In genomic region chr18:22005191-22005824, GRCh38 we compare ENCODE assay signal across 19 cellular contexts.
DNase-seq lines count a peak whose midpoint lies in the region; ATAC-seq and TF ChIP-seq lines count a peak whose summit lies in the region.
"Had no signal": no experiment of that assay in that cellular context is flagged by ENCODE, and none has a peak within 500 bp of the region (broad histone marks: within the 10 kb centered on the region; RNA-seq: fewer than 3 reads in every experiment).

No MANE protein-coding gene starts in this region.

- no peak overlapping the region for H3K9ac ChIP-seq in Karpas-422 (ENCODE audit: low read length)

- no peak overlapping the region for H3K4me2 ChIP-seq in Karpas-422 (ENCODE audit: low read depth, low read length, poor library complexity, severe bottlenecking)

- H3K9me3 ChIP-seq in sigmoid colon = peaks cover 0 to 4% (median 2%) of the 10 kb centered on the region in 4 donors
- H3K9me3 ChIP-seq in Karpas-422 (ENCODE audit: low read length) = peaks cover 6% of the 10 kb centered on the region; the same call in 1 of the 2 replicates
- H3K9me3 ChIP-seq: tibial artery had no signal

- TF ChIP-seq CTCF in sigmoid colon (IDR thresholded peaks at IDR 0.05) = no peak

- no peak for TF ChIP-seq EP300 in sigmoid colon (IDR thresholded peaks at IDR 0.05)

- no peaks in the 10 kb centered on the region for H3K9me2 ChIP-seq in Karpas-422 (replicated peaks; ENCODE audit: insufficient read depth, low read length)

- WGBS in sigmoid colon, 2 donors = 65 to 83% methylated on average over 4 of the region's 4 CpGs

- no peaks in the 10 kb centered on the region for H3K27me3 ChIP-seq in sigmoid colon
- peaks cover 4% of the 10 kb centered on the region; the same call in 1 of the 2 replicates for H3K27me3 ChIP-seq in Karpas-422 (ENCODE audit: low read length)
- H3K27me3 ChIP-seq: tibial artery had no signal

- no peak overlapping the region for H2AFZ ChIP-seq in Karpas-422 (ENCODE audit: low read length)

- DNase-seq in GM04503 (ENCODE audit: low read depth) = peak; percentile 2
- DNase-seq in astrocyte of the hippocampus (ENCODE audit: low read depth, low spot score) = peak; percentile 58
- DNase-seq in left kidney (ENCODE audit: low read depth, low spot score) = peak; percentile 81
- peak; percentile 69 for DNase-seq in sigmoid colon
- DNase-seq in Karpas-422 = no peak
- no peak for DNase-seq in NCI-H1694 treated with DMSO at 0.1 percent for 48 hours (lab: John Stamatoyannopoulos, UW)
- DNase-seq: activated CD4-positive, alpha-beta T cell treated with anti-CD3 and anti-CD28 coated beads for 36 hours; activated gamma-delta T cell; AML-193; foreskin fibroblast; mesenchymal stem cell; NCI-H1417 treated with DMSO at 0.1 percent for 48 hours; NCI-H2171 treated with DMSO at 0.1 percent for 48 hours; NCI-H69; stimulated activated naive B cell treated with anti-CD40 and anti-IgM and Interleukin-4, amounts not matched to agents 10 μg/mL and 1 μg/mL and 100 μg/mL, for 72 hours had no signal

- no peaks in the 10 kb centered on the region for H4K20me1 ChIP-seq in Karpas-422 (ENCODE audit: insufficient read depth, low read depth, low read length)

- no peaks in the 10 kb centered on the region for H3K36me3 ChIP-seq in sigmoid colon
- no peaks in the 10 kb centered on the region for H3K36me3 ChIP-seq in Karpas-422 (ENCODE audit: insufficient read depth, low read length)
- H3K36me3 ChIP-seq: tibial artery had no signal

- H3K79me2 ChIP-seq in Karpas-422 (ENCODE audit: low read length) = no peaks in the 10 kb centered on the region

- intact Hi-C loops in sigmoid colon (cut with DNase I) = no loop called here

- TF ChIP-seq POLR2A in sigmoid colon (IDR thresholded peaks at IDR 0.05) = no peak

- H3K4me1 ChIP-seq in sigmoid colon = peaks cover 0 to 18% (median 13%) of the 10 kb centered on the region in 4 donors
- no peaks in the 10 kb centered on the region for H3K4me1 ChIP-seq in Karpas-422 (ENCODE audit: low read length)

- ATAC-seq in GM19328 (IDR thresholded peaks at IDR 0.05; ENCODE audit: unreplicated experiment) = no peak
- ATAC-seq in HG03439 (IDR thresholded peaks at IDR 0.05; ENCODE audit: unreplicated experiment) = no peak
- ATAC-seq: activated CD4-positive, alpha-beta T cell treated with anti-CD3 and anti-CD28 coated beads for 36 hours; stimulated activated naive B cell treated with anti-CD40 and anti-IgM and Interleukin-4, amounts not matched to agents 10 μg/mL and 1 μg/mL and 100 μg/mL, for 72 hours had no signal

- H3K27ac ChIP-seq in sigmoid colon = no peak overlapping the region
- no peak overlapping the region for H3K27ac ChIP-seq in Karpas-422 (ENCODE audit: low read length)
- H3K27ac ChIP-seq: coronary artery, tibial artery had no signal

- H3K4me3 ChIP-seq in sigmoid colon (no peak overlapping the region), Karpas-422 (ENCODE audit: low read length) (no peak overlapping the region)
- H3K4me3 ChIP-seq: coronary artery, tibial artery had no signal

Comparison
In these comparisons a context has a peak if more than half of its experiments do, and no peak if none do; other contexts are left out.
1. DNase-seq: peak in GM04503 (single experiment), astrocyte of the hippocampus (single experiment), left kidney (single experiment) and sigmoid colon (single experiment); none in Karpas-422 (single experiment) and NCI-H1694 treated with DMSO at 0.1 percent for 48 hours (single experiment).